In the genomic region with DNA sequence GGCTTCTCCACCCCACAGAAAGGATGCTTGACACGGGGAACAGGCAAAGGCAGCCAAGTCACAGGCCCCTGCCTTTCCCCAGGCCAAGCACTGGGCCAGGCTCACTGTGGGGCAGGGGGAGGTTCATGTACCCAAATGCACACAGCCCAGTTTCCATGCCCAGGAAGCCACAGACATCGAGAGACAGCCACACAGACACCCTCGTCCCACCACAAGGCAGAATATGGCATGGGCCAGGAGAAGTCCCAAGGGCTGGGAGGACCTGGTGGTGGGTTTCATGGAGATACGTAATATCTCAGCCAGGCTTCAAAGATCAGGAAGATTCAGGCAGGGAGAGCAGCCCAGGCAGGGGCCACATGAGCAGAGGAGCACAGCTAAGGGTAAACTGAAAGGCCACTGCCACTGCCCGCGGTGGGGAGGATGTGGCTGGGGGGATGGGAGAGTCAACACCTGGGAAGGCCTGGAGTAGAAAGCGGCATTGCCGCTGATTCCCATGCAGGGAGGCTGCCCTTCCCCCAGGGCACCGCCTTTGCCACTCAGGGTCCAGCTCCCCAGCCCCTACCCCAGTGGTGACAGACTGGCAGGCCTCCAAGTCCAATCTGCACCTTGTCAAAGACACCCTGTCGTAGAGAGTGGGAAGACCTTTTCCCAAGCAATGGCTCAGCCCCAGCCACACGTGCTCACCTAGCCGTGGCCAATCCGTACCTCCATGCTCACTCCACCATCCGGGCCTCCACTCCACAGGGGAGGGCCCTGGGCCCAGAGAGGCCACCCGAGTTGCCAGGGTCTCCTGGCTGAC, we compare ENCODE assay signal across 1 cellular context.
TF ChIP-seq lines count a peak whose summit lies in the region.

No MANE protein-coding gene starts in this region.

TF ChIP-seq in HepG2, 621 proteins besides CTCF, POLR2A, EP300 and RAD21 (continued from another document):
- TF ChIP-seq, protein P1, sequence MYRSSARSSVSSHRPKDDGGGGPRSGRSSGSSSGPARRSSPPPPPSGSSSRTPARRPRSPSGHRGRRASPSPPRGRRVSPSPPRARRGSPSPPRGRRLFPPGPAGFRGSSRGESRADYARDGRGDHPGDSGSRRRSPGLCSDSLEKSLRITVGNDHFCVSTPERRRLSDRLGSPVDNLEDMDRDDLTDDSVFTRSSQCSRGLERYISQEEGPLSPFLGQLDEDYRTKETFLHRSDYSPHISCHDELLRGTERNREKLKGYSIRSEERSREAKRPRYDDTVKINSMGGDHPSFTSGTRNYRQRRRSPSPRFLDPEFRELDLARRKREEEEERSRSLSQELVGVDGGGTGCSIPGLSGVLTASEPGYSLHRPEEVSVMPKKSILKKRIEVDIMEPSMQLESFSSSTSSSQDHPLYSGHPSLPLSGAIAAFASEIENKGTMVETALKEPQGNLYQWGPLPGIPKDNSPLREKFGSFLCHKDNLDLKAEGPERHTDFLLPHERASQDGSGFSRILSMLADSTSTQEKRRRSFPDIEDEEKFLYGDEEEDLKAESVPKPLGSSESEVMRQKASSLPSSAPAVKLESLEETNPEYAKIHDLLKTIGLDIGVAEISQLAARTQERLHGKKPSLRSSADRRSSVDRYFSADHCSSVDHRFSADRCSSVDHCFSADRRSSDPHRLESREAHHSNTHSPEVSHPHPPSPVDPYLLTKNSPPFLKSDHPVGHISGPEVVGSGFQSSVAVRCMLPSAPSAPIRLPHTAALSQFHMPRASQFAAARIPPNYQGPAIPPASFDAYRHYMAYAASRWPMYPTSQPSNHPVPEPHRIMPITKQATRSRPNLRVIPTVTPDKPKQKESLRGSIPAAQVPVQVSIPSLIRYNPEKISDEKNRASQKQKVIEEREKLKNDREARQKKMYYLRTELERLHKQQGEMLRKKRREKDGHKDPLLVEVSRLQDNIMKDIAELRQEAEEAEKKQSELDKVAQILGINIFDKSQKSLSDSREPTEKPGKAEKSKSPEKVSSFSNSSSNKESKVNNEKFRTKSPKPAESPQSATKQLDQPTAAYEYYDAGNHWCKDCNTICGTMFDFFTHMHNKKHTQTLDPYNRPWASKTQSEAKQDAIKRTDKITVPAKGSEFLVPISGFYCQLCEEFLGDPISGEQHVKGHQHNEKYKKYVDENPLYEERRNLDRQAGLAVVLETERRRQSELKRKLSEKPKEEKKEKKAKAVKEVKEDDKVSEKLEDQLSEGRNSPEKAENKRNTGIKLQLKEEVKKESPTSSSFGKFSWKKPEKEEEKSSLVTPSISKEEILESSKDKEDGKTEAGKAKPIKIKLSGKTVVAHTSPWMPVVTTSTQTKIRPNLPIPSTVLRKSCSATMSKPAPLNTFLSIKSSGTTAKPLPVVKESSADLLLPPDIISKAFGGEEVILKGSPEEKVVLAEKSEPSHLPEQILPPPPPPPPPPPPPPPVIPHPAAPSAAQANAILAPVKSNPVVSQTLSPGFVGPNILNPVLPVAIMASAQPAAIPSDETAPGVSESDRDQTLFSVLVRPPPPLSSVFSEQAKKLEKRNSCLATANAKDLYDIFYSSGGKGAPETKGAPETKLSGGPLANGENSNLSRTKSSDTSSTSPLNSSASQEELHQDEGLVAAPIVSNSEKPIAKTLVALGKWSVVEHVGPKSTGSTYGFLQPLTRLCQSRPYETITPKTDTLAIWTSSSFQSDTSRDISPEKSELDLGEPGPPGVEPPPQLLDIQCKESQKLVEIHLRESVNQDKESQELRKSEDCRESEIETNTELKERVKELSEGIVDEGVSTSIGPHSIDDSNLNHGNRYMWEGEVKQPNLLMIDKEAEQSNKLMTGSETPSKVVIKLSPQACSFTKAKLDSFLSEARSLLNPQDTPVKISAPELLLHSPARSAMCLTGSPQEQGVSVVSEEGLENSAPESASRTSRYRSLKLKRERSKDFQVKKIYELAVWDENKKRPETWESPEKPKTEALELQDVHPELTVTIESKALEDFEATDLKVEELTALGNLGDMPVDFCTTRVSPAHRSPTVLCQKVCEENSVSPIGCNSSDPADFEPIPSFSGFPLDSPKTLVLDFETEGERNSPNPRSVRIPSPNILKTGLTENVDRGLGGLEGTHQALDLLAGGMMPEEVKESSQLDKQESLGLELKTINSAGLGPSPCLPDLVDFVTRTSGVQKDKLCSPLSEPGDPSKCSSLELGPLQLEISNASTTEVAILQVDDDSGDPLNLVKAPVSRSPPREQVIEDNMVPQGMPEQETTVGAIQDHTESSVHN (CRISPR knock-in tag; IDR thresholded peaks at IDR 0.05), result no peak; the same call in 1 of the 2 replicates
- TF ChIP-seq ISL2 (CRISPR knock-in tag; IDR thresholded peaks at IDR 0.05), result no peak
- TF ChIP-seq ARID2 (CRISPR knock-in tag; IDR thresholded peaks at IDR 0.05; ENCODE audit: borderline replicate concordance), result no peak
- TF ChIP-seq, protein P2, sequence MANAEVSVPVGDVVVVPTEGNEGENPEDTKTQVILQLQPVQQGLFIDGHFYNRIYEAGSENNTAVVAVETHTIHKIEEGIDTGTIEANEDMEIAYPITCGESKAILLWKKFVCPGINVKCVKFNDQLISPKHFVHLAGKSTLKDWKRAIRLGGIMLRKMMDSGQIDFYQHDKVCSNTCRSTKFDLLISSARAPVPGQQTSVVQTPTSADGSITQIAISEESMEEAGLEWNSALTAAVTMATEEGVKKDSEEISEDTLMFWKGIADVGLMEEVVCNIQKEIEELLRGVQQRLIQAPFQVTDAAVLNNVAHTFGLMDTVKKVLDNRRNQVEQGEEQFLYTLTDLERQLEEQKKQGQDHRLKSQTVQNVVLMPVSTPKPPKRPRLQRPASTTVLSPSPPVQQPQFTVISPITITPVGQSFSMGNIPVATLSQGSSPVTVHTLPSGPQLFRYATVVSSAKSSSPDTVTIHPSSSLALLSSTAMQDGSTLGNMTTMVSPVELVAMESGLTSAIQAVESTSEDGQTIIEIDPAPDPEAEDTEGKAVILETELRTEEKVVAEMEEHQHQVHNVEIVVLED (CRISPR knock-in tag; IDR thresholded peaks at IDR 0.05; ENCODE audit: borderline replicate concordance), result 0 out of 2 replicates have a peak, but pooled peaks have one; percentile 42
- TF ChIP-seq ZNF292 (CRISPR knock-in tag; IDR thresholded peaks at IDR 0.05; ENCODE audit: borderline replicate concordance, low read depth), result no peak
- TF ChIP-seq CEBPB (IDR thresholded peaks at IDR 0.05; ENCODE audit: borderline replicate concordance, low read depth, low read length), result no peak
- no peak for TF ChIP-seq ZNF7 (CRISPR knock-in tag; IDR thresholded peaks at IDR 0.05)
- TF ChIP-seq, protein P3, sequence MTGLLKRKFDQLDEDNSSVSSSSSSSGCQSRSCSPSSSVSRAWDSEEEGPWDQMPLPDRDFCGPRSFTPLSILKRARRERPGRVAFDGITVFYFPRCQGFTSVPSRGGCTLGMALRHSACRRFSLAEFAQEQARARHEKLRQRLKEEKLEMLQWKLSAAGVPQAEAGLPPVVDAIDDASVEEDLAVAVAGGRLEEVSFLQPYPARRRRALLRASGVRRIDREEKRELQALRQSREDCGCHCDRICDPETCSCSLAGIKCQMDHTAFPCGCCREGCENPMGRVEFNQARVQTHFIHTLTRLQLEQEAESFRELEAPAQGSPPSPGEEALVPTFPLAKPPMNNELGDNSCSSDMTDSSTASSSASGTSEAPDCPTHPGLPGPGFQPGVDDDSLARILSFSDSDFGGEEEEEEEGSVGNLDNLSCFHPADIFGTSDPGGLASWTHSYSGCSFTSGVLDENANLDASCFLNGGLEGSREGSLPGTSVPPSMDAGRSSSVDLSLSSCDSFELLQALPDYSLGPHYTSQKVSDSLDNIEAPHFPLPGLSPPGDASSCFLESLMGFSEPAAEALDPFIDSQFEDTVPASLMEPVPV (CRISPR knock-in tag; IDR thresholded peaks at IDR 0.05), result peak; percentile 27; the same call in 1 of the 2 replicates
- TF ChIP-seq PLRG1 (conservative IDR thresholded peaks at IDR 0.05), result no peak
- TF ChIP-seq POGZ (CRISPR knock-in tag; IDR thresholded peaks at IDR 0.05), result no peak
- no peak for TF ChIP-seq NFE2L1 (CRISPR knock-in tag; IDR thresholded peaks at IDR 0.05; ENCODE audit: borderline replicate concordance)
- TF ChIP-seq ZNF724P (CRISPR knock-in tag; IDR thresholded peaks at IDR 0.05; ENCODE audit: borderline replicate concordance), result 0 out of 2 replicates have a peak, but pooled peaks have one; percentile 38
- no peak for TF ChIP-seq FOXA1 (IDR thresholded peaks at IDR 0.05)
- TF ChIP-seq FOXA1 (CRISPR knock-in tag; IDR thresholded peaks at IDR 0.05), result peak; percentile 89
- TF ChIP-seq SMARCC2 (IDR thresholded peaks at IDR 0.05), result no peak
- TF ChIP-seq ZZZ3 (CRISPR knock-in tag; IDR thresholded peaks at IDR 0.05; ENCODE audit: borderline replicate concordance), result no peak
- no peak for TF ChIP-seq MTF1 (CRISPR knock-in tag; IDR thresholded peaks at IDR 0.05)
- TF ChIP-seq MAZ (IDR thresholded peaks at IDR 0.05; ENCODE audit: borderline replicate concordance, low read depth, low read length), result no peak
- TF ChIP-seq MAZ (CRISPR knock-in tag; IDR thresholded peaks at IDR 0.05; ENCODE audit: low read depth), result peak; percentile 59; the same call in 1 of the 2 replicates
- peak; percentile 83 for TF ChIP-seq FOXA3 (CRISPR knock-in tag; IDR thresholded peaks at IDR 0.05)
- TF ChIP-seq, protein P4, sequence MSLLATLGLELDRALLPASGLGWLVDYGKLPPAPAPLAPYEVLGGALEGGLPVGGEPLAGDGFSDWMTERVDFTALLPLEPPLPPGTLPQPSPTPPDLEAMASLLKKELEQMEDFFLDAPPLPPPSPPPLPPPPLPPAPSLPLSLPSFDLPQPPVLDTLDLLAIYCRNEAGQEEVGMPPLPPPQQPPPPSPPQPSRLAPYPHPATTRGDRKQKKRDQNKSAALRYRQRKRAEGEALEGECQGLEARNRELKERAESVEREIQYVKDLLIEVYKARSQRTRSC (CRISPR knock-in tag; IDR thresholded peaks at IDR 0.05; ENCODE audit: low read depth), result 0 out of 2 replicates have a peak, but pooled peaks have one; percentile 33
- TF ChIP-seq NR2F6 (IDR thresholded peaks at IDR 0.05), result peak; percentile 29; the same call in 1 of the 2 replicates
- peak; percentile 80 for TF ChIP-seq NR2F6 (CRISPR knock-in tag; IDR thresholded peaks at IDR 0.05)
- TF ChIP-seq, protein P5, sequence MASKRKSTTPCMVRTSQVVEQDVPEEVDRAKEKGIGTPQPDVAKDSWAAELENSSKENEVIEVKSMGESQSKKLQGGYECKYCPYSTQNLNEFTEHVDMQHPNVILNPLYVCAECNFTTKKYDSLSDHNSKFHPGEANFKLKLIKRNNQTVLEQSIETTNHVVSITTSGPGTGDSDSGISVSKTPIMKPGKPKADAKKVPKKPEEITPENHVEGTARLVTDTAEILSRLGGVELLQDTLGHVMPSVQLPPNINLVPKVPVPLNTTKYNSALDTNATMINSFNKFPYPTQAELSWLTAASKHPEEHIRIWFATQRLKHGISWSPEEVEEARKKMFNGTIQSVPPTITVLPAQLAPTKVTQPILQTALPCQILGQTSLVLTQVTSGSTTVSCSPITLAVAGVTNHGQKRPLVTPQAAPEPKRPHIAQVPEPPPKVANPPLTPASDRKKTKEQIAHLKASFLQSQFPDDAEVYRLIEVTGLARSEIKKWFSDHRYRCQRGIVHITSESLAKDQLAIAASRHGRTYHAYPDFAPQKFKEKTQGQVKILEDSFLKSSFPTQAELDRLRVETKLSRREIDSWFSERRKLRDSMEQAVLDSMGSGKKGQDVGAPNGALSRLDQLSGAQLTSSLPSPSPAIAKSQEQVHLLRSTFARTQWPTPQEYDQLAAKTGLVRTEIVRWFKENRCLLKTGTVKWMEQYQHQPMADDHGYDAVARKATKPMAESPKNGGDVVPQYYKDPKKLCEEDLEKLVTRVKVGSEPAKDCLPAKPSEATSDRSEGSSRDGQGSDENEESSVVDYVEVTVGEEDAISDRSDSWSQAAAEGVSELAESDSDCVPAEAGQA (IDR thresholded peaks at IDR 0.05; ENCODE audit: low read depth), result no peak
- TF ChIP-seq, protein P5 (CRISPR knock-in tag; IDR thresholded peaks at IDR 0.05; ENCODE audit: borderline replicate concordance), result no peak
- no peak for TF ChIP-seq KAT7 (CRISPR knock-in tag; IDR thresholded peaks at IDR 0.05; ENCODE audit: borderline replicate concordance)
- TF ChIP-seq FOXC1 (CRISPR knock-in tag; IDR thresholded peaks at IDR 0.05; ENCODE audit: borderline replicate concordance), result 0 out of 2 replicates have a peak, but pooled peaks have one; percentile 17
- TF ChIP-seq ZNF792 (CRISPR knock-in tag; IDR thresholded peaks at IDR 0.05), result no peak
- TF ChIP-seq AGO2 (optimal IDR thresholded peaks at IDR 0.05; ENCODE audit: low read depth, low read length), result peak; percentile 93
- TF ChIP-seq, protein P6, sequence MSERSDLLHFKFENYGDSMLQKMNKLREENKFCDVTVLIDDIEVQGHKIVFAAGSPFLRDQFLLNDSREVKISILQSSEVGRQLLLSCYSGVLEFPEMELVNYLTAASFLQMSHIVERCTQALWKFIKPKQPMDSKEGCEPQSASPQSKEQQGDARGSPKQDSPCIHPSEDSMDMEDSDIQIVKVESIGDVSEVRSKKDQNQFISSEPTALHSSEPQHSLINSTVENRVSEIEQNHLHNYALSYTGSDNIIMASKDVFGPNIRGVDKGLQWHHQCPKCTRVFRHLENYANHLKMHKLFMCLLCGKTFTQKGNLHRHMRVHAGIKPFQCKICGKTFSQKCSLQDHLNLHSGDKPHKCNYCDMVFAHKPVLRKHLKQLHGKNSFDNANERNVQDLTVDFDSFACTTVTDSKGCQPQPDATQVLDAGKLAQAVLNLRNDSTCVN (CRISPR knock-in tag; IDR thresholded peaks at IDR 0.05; ENCODE audit: borderline replicate concordance), result peak; percentile 25; the same call in 1 of the 2 replicates
- TF ChIP-seq, protein P7, sequence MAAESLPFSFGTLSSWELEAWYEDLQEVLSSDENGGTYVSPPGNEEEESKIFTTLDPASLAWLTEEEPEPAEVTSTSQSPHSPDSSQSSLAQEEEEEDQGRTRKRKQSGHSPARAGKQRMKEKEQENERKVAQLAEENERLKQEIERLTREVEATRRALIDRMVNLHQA (CRISPR knock-in tag; IDR thresholded peaks at IDR 0.05), result no peak
